1 cellular context compared by ENCODE assay signal in genomic region chr16:81006472-81007311, GRCh38.
A peak's percentile ranks its signal among the peaks of the same experiment; 100 is the strongest.
TF ChIP-seq lines count a peak whose summit lies in the region.

CENPN (plus strand) TSS chr16:81007214; CDS start chr16:81011940, 4,726 bp downstream.
CMC2 (minus strand) TSS chr16:81006885; CDS start chr16:80997394, 9,491 bp downstream.

TF ChIP-seq in GM12878, 131 proteins besides CTCF, POLR2A, EP300 and RAD21 (continued from another document):
- TF ChIP-seq ZBTB11 (CRISPR knock-in tag; IDR thresholded peaks at IDR 0.05): no peak
- no peak for TF ChIP-seq SUPT20H (IDR thresholded peaks at IDR 0.05; ENCODE audit: borderline replicate concordance, control insufficient read depth, low read depth, low read length)
- peak; percentile 99 for TF ChIP-seq BHLHE40 (IDR thresholded peaks at IDR 0.05; ENCODE audit: borderline replicate concordance in 1 of 2, low read depth in 2 of 2, low read length in 1 of 2)
- 0 out of 2 replicates have a peak, but pooled peaks have one; percentile 20 for TF ChIP-seq BACH1 (IDR thresholded peaks at IDR 0.05; ENCODE audit: borderline replicate concordance)
- peak; percentile 98 for TF ChIP-seq NKRF (conservative IDR thresholded peaks at IDR 0.05)
- no peak for TF ChIP-seq CEBPZ (IDR thresholded peaks at IDR 0.05; ENCODE audit: low read depth, low read length)
- TF ChIP-seq SUZ12 (IDR thresholded peaks at IDR 0.05; ENCODE audit: unreplicated experiment): no peak
- peak; percentile 55; the same call in 1 of the 2 replicates for TF ChIP-seq TAF1 (IDR thresholded peaks at IDR 0.05; ENCODE audit: borderline replicate concordance, low read depth, low read length)
- peak; percentile 96 for TF ChIP-seq NFXL1 (IDR thresholded peaks at IDR 0.05; ENCODE audit: borderline replicate concordance)
- TF ChIP-seq CHD4 (IDR thresholded peaks at IDR 0.05): no peak
- no peak for TF ChIP-seq HDAC6 (IDR thresholded peaks at IDR 0.05; ENCODE audit: unreplicated experiment)
- peak; percentile 99 for TF ChIP-seq SREBF1 (IDR thresholded peaks at IDR 0.05; ENCODE audit: low read length)
- no peak for TF ChIP-seq NFYA (IDR thresholded peaks at IDR 0.05; ENCODE audit: borderline replicate concordance, low read depth, low read length)
